23 cellular contexts compared by ENCODE assay signal in genomic region chr20:5020760-5021159, GRCh38.
"Had no signal": no experiment of that assay in that cellular context is flagged by ENCODE, and none has a peak within 500 bp of the region (broad histone marks: within the 10 kb centered on the region; RNA-seq: fewer than 3 reads in every experiment).

No MANE protein-coding gene starts in this region.

- H3K27ac Mint-ChIP-seq: activated naive CD4-positive, alpha-beta T cell treated with anti-CD3 and anti-CD28 coated beads for 36 hours; activated naive CD8-positive, alpha-beta T cell treated with anti-CD3 and anti-CD28 coated beads for 36 hours; brain; T-helper 1 cell treated with Interleukin-12 subunit alpha and Interleukin-12 subunit beta and Interleukin-4 antibody, amounts not matched to agents 30 μg/mL and 1 μg/mL, for 36 hours had no signal

- DNase-seq: activated CD4-positive, alpha-beta T cell treated with anti-CD3 and anti-CD28 coated beads for 4 hours; activated CD4-positive, alpha-beta T cell treated with anti-CD3 and anti-CD28 coated beads, Interleukin-2, amount 50 U/mL, for 4 hours; activated effector memory CD4-positive, alpha-beta T cell treated with Interleukin-2 at 50 U/mL for 16 hours; activated naive CD4-positive, alpha-beta T cell treated with anti-CD3 and anti-CD28 coated beads for 36 hours; activated naive CD8-positive, alpha-beta T cell treated with anti-CD3 and anti-CD28 coated beads for 36 hours; activated T-cell treated with anti-CD3 and anti-CD28 coated beads for 4 hours; cortex of kidney; effector CD4-positive, alpha-beta T cell; foreskin fibroblast; mammary epithelial cell; naive B cell; nucleus accumbens; pancreas; psoas muscle; SK-N-SH; stimulated activated CD4-positive, alpha-beta T cell treated with anti-CD3 and anti-CD28 coated beads, Interleukin-15, amount 100 ng/mL, for 24 hours; stimulated activated CD4-positive, alpha-beta T cell treated with anti-CD3 and anti-CD28 coated beads, Interleukin-2, amount 100 ng/mL, for 24 hours; stimulated activated naive CD4-positive, alpha-beta T cell; SW 1271; T-helper 9 cell; tibial artery had no signal

- H3K36me3 Mint-ChIP-seq: activated naive CD8-positive, alpha-beta T cell treated with anti-CD3 and anti-CD28 coated beads for 36 hours; brain; naive B cell had no signal

- ATAC-seq: pancreas, psoas muscle had no signal

- H3K4me3 Mint-ChIP-seq: activated naive CD4-positive, alpha-beta T cell treated with anti-CD3 and anti-CD28 coated beads for 36 hours; activated naive CD8-positive, alpha-beta T cell treated with anti-CD3 and anti-CD28 coated beads for 36 hours; brain; naive B cell; T-helper 1 cell treated with Interleukin-12 subunit alpha and Interleukin-12 subunit beta and Interleukin-4 antibody, amounts not matched to agents 30 μg/mL and 1 μg/mL, for 36 hours had no signal

- H3K27me3 Mint-ChIP-seq: activated naive CD8-positive, alpha-beta T cell treated with anti-CD3 and anti-CD28 coated beads for 36 hours; naive B cell had no signal

- H3K4me1 Mint-ChIP-seq: brain, naive B cell had no signal

- H3K9me3 Mint-ChIP-seq: activated naive CD4-positive, alpha-beta T cell treated with anti-CD3 and anti-CD28 coated beads for 36 hours; activated naive CD8-positive, alpha-beta T cell treated with anti-CD3 and anti-CD28 coated beads for 36 hours; brain; naive B cell; T-helper 1 cell treated with Interleukin-12 subunit alpha and Interleukin-12 subunit beta and Interleukin-4 antibody, amounts not matched to agents 30 μg/mL and 1 μg/mL, for 36 hours had no signal
